ENCODE assay signal across 9 cellular contexts in the genomic region with DNA sequence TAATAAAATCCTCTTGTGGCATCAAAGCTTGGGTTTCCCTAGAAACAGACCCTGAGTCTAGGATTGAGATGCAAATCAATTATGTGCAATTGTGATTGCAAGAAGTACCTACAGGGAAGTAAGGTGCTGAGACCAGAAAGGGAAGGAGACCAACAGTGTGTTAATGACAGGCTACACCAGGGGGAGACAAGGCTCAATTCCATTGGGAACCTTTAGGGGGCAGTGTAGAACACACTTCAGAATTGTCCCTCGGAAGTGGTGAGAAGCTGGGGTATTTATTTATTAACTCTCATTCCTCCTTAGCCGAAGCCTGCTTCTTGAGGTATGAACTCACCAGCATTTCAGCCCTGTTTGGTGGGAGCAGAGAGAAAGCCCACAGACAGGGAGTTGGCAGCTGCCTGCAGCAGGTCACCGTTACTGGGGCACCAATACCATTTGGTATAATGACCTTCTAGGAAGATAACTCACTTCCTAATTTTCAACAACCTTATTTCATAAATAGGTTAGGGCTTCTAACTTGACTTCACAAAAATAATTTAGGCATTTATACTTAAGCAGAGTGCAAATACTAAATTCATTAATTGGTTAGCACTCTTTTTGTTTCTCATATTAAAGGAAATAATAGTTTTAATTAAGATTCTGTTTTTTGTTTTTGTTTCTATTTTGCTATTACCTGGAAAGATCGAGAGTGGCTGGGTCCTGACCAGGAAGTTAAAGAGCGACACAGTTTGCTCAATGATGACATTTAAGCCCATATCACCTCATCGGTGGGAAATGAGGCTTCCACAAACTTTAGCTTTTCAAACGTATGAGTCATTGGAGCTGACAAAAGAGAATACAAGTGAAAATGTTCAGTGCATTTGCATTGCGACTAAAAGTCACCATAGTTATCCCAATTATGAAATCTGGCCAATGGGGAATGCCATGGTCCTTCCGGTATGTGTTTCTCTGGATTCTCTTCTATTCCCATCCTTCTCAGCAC.
DNase-seq lines count a peak whose midpoint lies in the region; ATAC-seq lines count a peak whose summit lies in the region.
"Had no signal": no experiment of that assay in that cellular context is flagged by ENCODE, and none has a peak within 500 bp of the region (broad histone marks: within the 10 kb centered on the region; RNA-seq: fewer than 3 reads in every experiment).

No MANE protein-coding gene starts in this region.

- peak; percentile 88 for ATAC-seq in GM21825 (IDR thresholded peaks at IDR 0.05; ENCODE audit: unreplicated experiment)

- no peak overlapping the region for H3K27ac Mint-ChIP-seq in activated T-helper 2 cell treated with anti-CD3 and anti-CD28 coated beads, Interferon-gamma antibody, Interleukin-2, Interleukin-4, amounts not matched to agents 10 μg/mL and 5 μg/mL and 100 μg/mL, durations not matched to agents 14 hours and 24 hours and 36 hours
- H3K27ac Mint-ChIP-seq: dendritic cell treated with granulocyte-macrophage colony-stimulating factor and Interleukin-4, amounts not matched to agents 40 ng/mL and 50 ng/mL, for 4 days had no signal

- H3K27me3 Mint-ChIP-seq in activated T-helper 2 cell treated with anti-CD3 and anti-CD28 coated beads, Interferon-gamma antibody, Interleukin-2, Interleukin-4, amounts not matched to agents 10 μg/mL and 5 μg/mL and 100 μg/mL, durations not matched to agents 14 hours and 24 hours and 36 hours (ENCODE audit: low read depth): no peaks in the 10 kb centered on the region
- H3K27me3 Mint-ChIP-seq: dendritic cell treated with granulocyte-macrophage colony-stimulating factor and Interleukin-4, amounts not matched to agents 40 ng/mL and 50 ng/mL, for 4 days had no signal

- intact Hi-C loops in activated T-helper 2 cell treated with anti-CD3 and anti-CD28 coated beads, Interferon-gamma antibody, Interleukin-2, Interleukin-4, amounts not matched to agents 10 μg/mL and 5 μg/mL and 100 μg/mL, durations not matched to agents 14 hours and 24 hours and 36 hours (cut with micrococcal nuclease): no loop called here

- no peaks in the 10 kb centered on the region for H3K9me3 Mint-ChIP-seq in activated T-helper 2 cell treated with anti-CD3 and anti-CD28 coated beads, Interferon-gamma antibody, Interleukin-2, Interleukin-4, amounts not matched to agents 10 μg/mL and 5 μg/mL and 100 μg/mL, durations not matched to agents 14 hours and 24 hours and 36 hours
- H3K9me3 Mint-ChIP-seq: dendritic cell treated with granulocyte-macrophage colony-stimulating factor and Interleukin-4, amounts not matched to agents 40 ng/mL and 50 ng/mL, for 4 days had no signal

- H3K4me1 Mint-ChIP-seq in activated T-helper 2 cell treated with anti-CD3 and anti-CD28 coated beads, Interferon-gamma antibody, Interleukin-2, Interleukin-4, amounts not matched to agents 10 μg/mL and 5 μg/mL and 100 μg/mL, durations not matched to agents 14 hours and 24 hours and 36 hours (ENCODE audit: low read depth): peaks cover 4% of the 10 kb centered on the region

- no peaks in the 10 kb centered on the region for H3K36me3 Mint-ChIP-seq in activated T-helper 2 cell treated with anti-CD3 and anti-CD28 coated beads, Interferon-gamma antibody, Interleukin-2, Interleukin-4, amounts not matched to agents 10 μg/mL and 5 μg/mL and 100 μg/mL, durations not matched to agents 14 hours and 24 hours and 36 hours (ENCODE audit: low read depth)

- H3K4me3 Mint-ChIP-seq in activated T-helper 2 cell treated with anti-CD3 and anti-CD28 coated beads, Interferon-gamma antibody, Interleukin-2, Interleukin-4, amounts not matched to agents 10 μg/mL and 5 μg/mL and 100 μg/mL, durations not matched to agents 14 hours and 24 hours and 36 hours (ENCODE audit: low read depth): no peak overlapping the region
- H3K4me3 Mint-ChIP-seq: dendritic cell treated with granulocyte-macrophage colony-stimulating factor and Interleukin-4, amounts not matched to agents 40 ng/mL and 50 ng/mL, for 4 days had no signal

- DNase-seq in NK-92 treated with Interleukin-12 subunit alpha and Interleukin-12 subunit beta, amount 100 ng/mL, for 24 hours (lab: John Stamatoyannopoulos, UW): peak; percentile 34
- no peak for DNase-seq in NK-92 (lab: John Stamatoyannopoulos, UW; ENCODE audit: unreplicated experiment)
- DNase-seq in NCI-H146 (lab: John Stamatoyannopoulos, UW): peak; percentile 68
- peak; percentile 15 for DNase-seq in activated T-helper 2 cell treated with anti-CD3 and anti-CD28 coated beads, Interferon-gamma antibody, Interleukin-2, Interleukin-4, amounts not matched to agents 10 μg/mL and 5 μg/mL and 100 μg/mL, durations not matched to agents 14 hours and 24 hours and 36 hours (ENCODE audit: low spot score)
- DNase-seq in hepatic stellate cell (ENCODE audit: low spot score): peak; percentile 35
- peak; percentile 4 to 13 for DNase-seq in stimulated activated CD4-positive, alpha-beta T cell treated with anti-CD3 and anti-CD28 coated beads, Interleukin-2, amount 100 ng/mL, for 48 hours
- no peak for DNase-seq in effector CD8-positive, alpha-beta T cell (lab: John Stamatoyannopoulos, UW)

Comparison
In these comparisons a context has a peak if more than half of its experiments do, and no peak if none do; other contexts are left out.
1. DNase-seq: peak in NK-92 treated with Interleukin-12 subunit alpha and Interleukin-12 subunit beta, amount 100 ng/mL, for 24 hours (single experiment), NCI-H146 (single experiment), activated T-helper 2 cell treated with anti-CD3 and anti-CD28 coated beads, Interferon-gamma antibody, Interleukin-2, Interleukin-4, amounts not matched to agents 10 μg/mL and 5 μg/mL and 100 μg/mL, durations not matched to agents 14 hours and 24 hours and 36 hours (single experiment), hepatic stellate cell (single experiment) and stimulated activated CD4-positive, alpha-beta T cell treated with anti-CD3 and anti-CD28 coated beads, Interleukin-2, amount 100 ng/mL, for 48 hours (2 of 2); none in NK-92 (single experiment) and effector CD8-positive, alpha-beta T cell (single experiment).